ENCODE assay signal across 1 cellular context in genomic region chrX:13652256-13653021, GRCh38.
TF ChIP-seq lines count a peak whose summit lies in the region.

No MANE protein-coding gene starts in this region.

TF ChIP-seq in H1, 55 proteins besides CTCF, POLR2A, EP300 and RAD21:
- TF ChIP-seq CEBPB (IDR thresholded peaks at IDR 0.05; ENCODE audit: low read depth, low read length) (no peak), SP2 (IDR thresholded peaks at IDR 0.05; ENCODE audit: low read length) (no peak), POLR2AphosphoS5 (IDR thresholded peaks at IDR 0.05; ENCODE audit: low read depth, low read length) (no peak), CHD1 (IDR thresholded peaks at IDR 0.05; ENCODE audit: low read depth, low read length) (no peak), YY1 (IDR thresholded peaks at IDR 0.05; ENCODE audit: low read depth, low read length) (no peak)
